11 cellular contexts compared by ENCODE assay signal in the genomic region with DNA sequence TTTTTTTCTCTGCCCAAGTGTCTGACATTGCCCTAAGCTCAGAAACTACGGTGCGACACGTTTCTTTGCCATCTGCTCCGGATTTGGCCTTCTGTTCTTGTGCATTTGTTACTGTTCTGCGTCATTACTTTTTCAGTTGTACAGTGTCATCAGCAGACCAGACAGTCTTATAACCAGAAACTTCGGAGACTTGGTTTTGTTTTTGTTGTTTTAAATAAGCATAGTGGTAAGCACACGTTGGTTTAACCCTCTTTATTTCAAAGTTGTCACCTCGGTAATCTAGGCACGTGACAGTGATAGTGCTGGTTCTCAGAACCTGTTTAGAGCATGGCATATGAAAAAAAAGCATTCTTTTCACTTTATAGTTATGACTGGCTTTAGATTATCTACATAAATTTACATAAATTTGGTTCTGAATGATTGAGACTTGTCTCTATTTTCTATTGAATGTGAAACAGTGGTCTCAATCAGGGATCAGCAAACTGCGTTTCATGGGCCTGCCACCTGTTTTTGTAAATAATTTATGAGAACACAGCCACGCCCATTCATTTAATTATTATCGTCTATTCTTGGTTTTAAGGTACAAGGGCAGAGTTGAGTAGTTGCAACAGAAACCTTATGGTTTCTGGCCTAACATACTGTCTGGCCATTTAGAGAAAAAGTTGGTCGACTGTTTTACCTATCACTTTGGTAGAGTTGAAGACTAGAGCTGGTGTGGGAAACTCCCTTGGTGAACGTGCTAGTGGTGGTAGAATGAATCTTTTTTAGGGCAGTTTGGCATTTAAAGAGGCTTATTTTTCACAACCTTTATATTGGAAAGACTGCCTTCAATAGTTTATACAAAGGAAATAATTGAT.
A peak's percentile ranks its signal among the peaks of the same experiment; 100 is the strongest.
DNase-seq lines count a peak whose midpoint lies in the region; ATAC-seq and TF ChIP-seq lines count a peak whose summit lies in the region.
"Had no signal": no experiment of that assay in that cellular context is flagged by ENCODE, and none has a peak within 500 bp of the region (broad histone marks: within the 10 kb centered on the region; RNA-seq: fewer than 3 reads in every experiment).

No MANE protein-coding gene starts in this region.

- no peak overlapping the region for H3K27ac Mint-ChIP-seq in immature natural killer cell

- peaks cover 0 to 3% (median 0%) of the 10 kb centered on the region in 3 donors for H3K36me3 Mint-ChIP-seq in immature natural killer cell

- WGBS in gastroesophageal sphincter (ENCODE audit: low coverage in 1 of 2), 2 donors, result 91% methylated on average over 8 to 14 of the region's 14 CpGs

- H3K4me1 ChIP-seq in OCI-LY3 (ENCODE audit: low read length) (peaks cover 99% of the 10 kb centered on the region), gastroesophageal sphincter (peaks cover 0 to 31% (median 0%) of the 10 kb centered on the region in 3 donors)

- H2AFZ ChIP-seq in OCI-LY3 (ENCODE audit: low read depth, low read length), result no peak overlapping the region

- peak overlapping the region; percentile 81 for H3K9ac ChIP-seq in OCI-LY3 (ENCODE audit: low read length)

- TF ChIP-seq CTCF in GM06990 (IDR thresholded peaks at IDR 0.05; ENCODE audit: insufficient read depth, low read length, poor library complexity, severe bottlenecking) (no peak), OCI-LY3 (IDR thresholded peaks at IDR 0.05; ENCODE audit: low read depth, low read length) (no peak), gastroesophageal sphincter (IDR thresholded peaks at IDR 0.05) (no peak)

- H3K36me3 ChIP-seq in GM06990 (ENCODE audit: control insufficient read depth, insufficient read depth, low read length) (no peaks in the 10 kb centered on the region; the same call in 1 of the 2 replicates), OCI-LY3 (replicated peaks; ENCODE audit: low read depth, low read length) (peaks cover 59% of the 10 kb centered on the region), gastroesophageal sphincter (peaks cover 0 to 44% of the 10 kb centered on the region in 2 donors)

- H3K27ac ChIP-seq in OCI-LY3 (ENCODE audit: low read length) (peak overlapping the region; percentile 89), gastroesophageal sphincter (no peak overlapping the region)

- ATAC-seq in GM19463 (IDR thresholded peaks at IDR 0.05; ENCODE audit: unreplicated experiment), result peak; percentile 80
- peak; percentile 77 for ATAC-seq in HG03039 (IDR thresholded peaks at IDR 0.05; ENCODE audit: unreplicated experiment)
- ATAC-seq in gastroesophageal sphincter, result no peak

- H3K4me3 ChIP-seq in GM06990 (replicated peaks; ENCODE audit: low read depth, low read length) (no peak overlapping the region), OCI-LY3 (ENCODE audit: low read length) (peak overlapping the region; percentile 12), gastroesophageal sphincter (no peak overlapping the region)

- TF ChIP-seq POLR2A in gastroesophageal sphincter (IDR thresholded peaks at IDR 0.05), result no peak

- H3K79me2 ChIP-seq in OCI-LY3 (ENCODE audit: low read length), result peaks cover 70% of the 10 kb centered on the region

- no peaks in the 10 kb centered on the region for H4K20me1 ChIP-seq in OCI-LY3 (ENCODE audit: insufficient read depth, low read length)

- H3K27me3 ChIP-seq in GM06990 (replicated peaks; ENCODE audit: control insufficient read depth, insufficient read depth, low read length), result no peaks in the 10 kb centered on the region
- H3K27me3 ChIP-seq in OCI-LY3 (ENCODE audit: low read depth, low read length), result no peaks in the 10 kb centered on the region
- no peaks in the 10 kb centered on the region for H3K27me3 ChIP-seq in gastroesophageal sphincter

- no peak for TF ChIP-seq EP300 in gastroesophageal sphincter (IDR thresholded peaks at IDR 0.05)

- H3K4me3 Mint-ChIP-seq in immature natural killer cell, result no peak overlapping the region

- H3K9me3 Mint-ChIP-seq in immature natural killer cell, result no peaks in the 10 kb centered on the region

- peak; percentile 55 for DNase-seq in GM06990 (ENCODE audit: extremely low read depth, insufficient read length)
- DNase-seq in activated gamma-delta T cell treated with Interleukin-2 at 50 U/mL for 16 hours, result no peak
- no peak for DNase-seq in immature natural killer cell
- no peak for DNase-seq in SKM-1 (lab: John Stamatoyannopoulos, UW; ENCODE audit: unreplicated experiment)
- DNase-seq: cortex of kidney, MV-4-11, SHP77 treated with DMSO at 0.1 percent for 48 hours had no signal

- H3K4me2 ChIP-seq in OCI-LY3 (ENCODE audit: low read length), result peak overlapping the region; percentile 50

- H3K9me3 ChIP-seq in OCI-LY3 (ENCODE audit: insufficient read depth, low read length) (no peaks in the 10 kb centered on the region), gastroesophageal sphincter (no peaks in the 10 kb centered on the region)

- H3K27me3 Mint-ChIP-seq in immature natural killer cell (ENCODE audit: low read depth in 3 of 3), result peaks cover 0 to 2% (median 2%) of the 10 kb centered on the region in 3 donors

- H3K4me1 Mint-ChIP-seq in immature natural killer cell, result peaks cover 0 to 1% of the 10 kb centered on the region in 2 donors
